8 cellular contexts compared by ENCODE assay signal in genomic region chr3:114336122-114336697, GRCh38. TPM values are rescaled to one million over a fixed set of nuclear protein-coding genes. Genes with fewer than 3 reads are reported as not detected.
A peak's percentile ranks its signal among the peaks of the same experiment; 100 is the strongest.
DNase-seq lines count a peak whose midpoint lies in the region; ATAC-seq, FAIRE-seq and TF ChIP-seq lines count a peak whose summit lies in the region.

No MANE protein-coding gene starts in this region.

- H3K27me3 ChIP-seq in CD4-positive, alpha-beta memory T cell (ENCODE audit: insufficient read depth, low read length) = no peaks in the 10 kb centered on the region
- no peaks in the 10 kb centered on the region for H3K27me3 ChIP-seq in GM12878 (replicated peaks in 1 of 2; ENCODE audit: control insufficient read depth in 2 of 2, insufficient read depth in 2 of 2, low read length in 1 of 2)
- H3K27me3 ChIP-seq in aorta (ENCODE audit: control insufficient read depth in 1 of 2, insufficient read depth in 2 of 2, low read length in 1 of 2) = no peaks in the 10 kb centered on the region

- DNase-seq in CD4-positive, alpha-beta memory T cell = no peak
- DNase-seq in H54 (ENCODE audit: insufficient read length, low spot score) (no peak), GM12878 (ENCODE audit: low read depth, low spot score) (no peak), lung microvascular endothelial cell (ENCODE audit: low read depth in 2 of 2) (peak; percentile 7 to 18), NCI-H69 (lab: John Stamatoyannopoulos, UW) (no peak), aorta (no peak)
- no peak for DNase-seq in activated T-cell treated with anti-CD3 and anti-CD28 coated beads, Interleukin-2, amount 50 U/mL, for 48 hours

- 0 out of 2 replicates have a peak, but pooled peaks have one; percentile 11 for TF ChIP-seq RAD21 in GM12878 (IDR thresholded peaks at IDR 0.05; ENCODE audit: insufficient read depth, low read depth, low read length)

- H3K27me3 Mint-ChIP-seq in CD4-positive, alpha-beta memory T cell = no peaks in the 10 kb centered on the region

- H3K9me3 Mint-ChIP-seq in CD4-positive, alpha-beta memory T cell = no peaks in the 10 kb centered on the region

- TF ChIP-seq POLR2A in H54 (IDR thresholded peaks at IDR 0.05; ENCODE audit: low read depth, low read length) (no peak), GM12878 (IDR thresholded peaks at IDR 0.05; ENCODE audit: low read depth, low read length) (no peak)

- no peak overlapping the region for H2AFZ ChIP-seq in GM12878 (ENCODE audit: control insufficient read depth, low read depth, low read length)

- peaks cover 61% of the 10 kb centered on the region for H3K4me1 ChIP-seq in CD4-positive, alpha-beta memory T cell (ENCODE audit: insufficient read depth, low read length)
- H3K4me1 ChIP-seq in GM12878 (ENCODE audit: control insufficient read depth, insufficient read depth, low read length) (peaks cover 14% of the 10 kb centered on the region; the same call in 1 of the 2 replicates), aorta (ENCODE audit: control insufficient read depth in 1 of 2, insufficient read depth in 2 of 2, low read length in 2 of 2) (no peaks in the 10 kb centered on the region)

- BruUV-seq in GM12878 (replicated peaks; lab: Mats Ljungman, UMichigan) = no TSS peak

- H3K9me3 ChIP-seq in CD4-positive, alpha-beta memory T cell (ENCODE audit: control insufficient read depth in 1 of 2, low read length in 2 of 2) = no peaks in the 10 kb centered on the region
- H3K9me3 ChIP-seq in GM12878 (replicated peaks; ENCODE audit: control insufficient read depth, insufficient read depth, low read length) = peaks cover 7% of the 10 kb centered on the region; the same call in 2 of the 3 replicates
- H3K9me3 ChIP-seq in aorta (ENCODE audit: control insufficient read depth, low read length) = no peaks in the 10 kb centered on the region

- RAD21 ChIA-PET in GM12878 (lab: Charles Lee; ENCODE audit: unreplicated experiment) = interaction anchor here (1.0 to 4.7 kb wide), 6 partner anchors 8 to 82 kb away, joined by 3 to 38 read pairs (median 4); partner anchors contain the start of gene TIGIT

- CTCF ChIA-PET in CD4-positive, alpha-beta memory T cell (lab: Charles Lee; ENCODE audit: partially characterized antibody) = interaction anchor here (0.6 to 4.8 kb wide), 17 partner anchors 13 to 185 kb away, joined by 3 to 48 read pairs (median 5); partner anchors contain the start of gene TIGIT
- CTCF ChIA-PET in GM12878 (lab: Yijun Ruan, JAX) = interaction anchor here (0.6 to 4.4 kb wide), 20 partner anchors 8 to 185 kb away, joined by 3 to 32 read pairs (median 6); partner anchors contain the start of gene TIGIT

- H3K4me2 ChIP-seq in GM12878 (ENCODE audit: control insufficient read depth, insufficient read depth) = no peak overlapping the region

- 97% methylated on average over 1 of the region's 1 CpG for WGBS in GM12878 (ENCODE audit: insufficient coverage, insufficient replicate concordance, low lambda C conversion rate, missing lambda C conversion rate)
- 74 to 82% methylated on average over 1 of the region's 1 CpG for WGBS in aorta, 2 donors

- H3K36me3 Mint-ChIP-seq in CD4-positive, alpha-beta memory T cell = peaks cover 10 to 64% of the 10 kb centered on the region in 2 donors

- H3K79me2 ChIP-seq in GM12878 (ENCODE audit: control insufficient read depth, insufficient read depth, low read length) = no peaks in the 10 kb centered on the region

- H4K20me1 ChIP-seq in GM12878 (ENCODE audit: control insufficient read depth, insufficient read depth) = no peaks in the 10 kb centered on the region

- no peaks in the 10 kb centered on the region for H3K36me3 ChIP-seq in CD4-positive, alpha-beta memory T cell (ENCODE audit: insufficient read depth, low read length)
- peaks cover 0 to 3% of the 10 kb centered on the region in 2 experiments; a peak in 1 of 4 replicates for H3K36me3 ChIP-seq in GM12878 (ENCODE audit: control insufficient read depth in 2 of 2, insufficient read depth in 2 of 2, low read length in 1 of 2)
- H3K36me3 ChIP-seq in aorta (ENCODE audit: control insufficient read depth in 1 of 2, insufficient read depth in 2 of 2, low read length in 1 of 2) = peaks cover 0 to 7% of the 10 kb centered on the region in 2 donors

- no peak overlapping the region for H3K9ac ChIP-seq in GM12878 (ENCODE audit: control insufficient read depth, insufficient read depth, low read length)

- ATAC-seq in GM12878 (no peak), aorta (ENCODE audit: low FRiP score) (no peak), GM19324 (IDR thresholded peaks at IDR 0.05; ENCODE audit: low FRiP score, unreplicated experiment) (no peak)

- intact Hi-C loops in CD4-positive, alpha-beta memory T cell (cut with micrococcal nuclease) = loop anchor here (1.0 to 5.0 kb wide), 4 partner anchors 45 to 804 kb away; partner anchors contain the start of gene SIDT1
- intact Hi-C loops in GM12878 (cut with micrococcal nuclease; ENCODE audit: unreplicated experiment) (no loop called here), aorta (cut with DNase I) (no loop called here)

- SMC1A ChIA-PET in GM12878 (lab: Charles Lee; ENCODE audit: uncharacterized antibody, unreplicated experiment) = interaction anchor here (0.8 to 5.1 kb wide), 9 partner anchors 10 to 49 kb away, joined by 3 to 54 read pairs (median 6); partner anchors contain the start of gene TIGIT

- no peak overlapping the region for H3K4me3 ChIP-seq in CD4-positive, alpha-beta memory T cell (ENCODE audit: low read length in 2 of 2)
- H3K4me3 ChIP-seq in GM12878 = no peak overlapping the region
- no peak overlapping the region for H3K4me3 ChIP-seq in aorta (ENCODE audit: low read length in 2 of 2)

- POLR2A ChIA-PET in CD4-positive, alpha-beta memory T cell (lab: Charles Lee; ENCODE audit: partially characterized antibody) = interaction anchor here (1.2 to 3.5 kb wide), 6 partner anchors 12 to 122 kb away, joined by 3 to 13 read pairs (median 8); no protein-coding TSS in a partner anchor
- POLR2A ChIA-PET in GM12878 (lab: Charles Lee) = interaction anchor here (1.2 kb wide), 1 partner anchor 12 kb away, joined by 4 read pairs; no protein-coding TSS in a partner anchor

- peak overlapping the region in 5 of 7 donors; percentile 17 to 82 (median 41) for H3K27ac Mint-ChIP-seq in CD4-positive, alpha-beta memory T cell

- in situ Hi-C loops in GM12878 (cut with MboI) = no loop called here

- peak; percentile 19 to 33 (median 30); a peak in 4 of 6 replicates for TF ChIP-seq CTCF in GM12878 (IDR thresholded peaks at IDR 0.05 in 2 of 3, conservative IDR thresholded peaks at IDR 0.05 in 1 of 3; ENCODE audit: control insufficient read depth in 2 of 3, extremely low read depth in 1 of 3, insufficient read depth in 1 of 3, low read depth in 3 of 3, low read length in 3 of 3)

- no peak overlapping the region for H3K27ac ChIP-seq in CD4-positive, alpha-beta memory T cell (ENCODE audit: low read depth, low read length)
- H3K27ac ChIP-seq in GM12878 (ENCODE audit: control insufficient read depth, insufficient read depth) (no peak overlapping the region), aorta (ENCODE audit: low read depth in 1 of 2, low read length in 2 of 2) (no peak overlapping the region)

- H3K4me3 Mint-ChIP-seq in CD4-positive, alpha-beta memory T cell = no peak overlapping the region

- FAIRE-seq in H54 (lab: Jason Lieb, UNC) (peak; percentile 36), GM12878 (lab: Jason Lieb, UNC) (no peak)

- no peak for TF ChIP-seq EP300 in GM12878 (IDR thresholded peaks at IDR 0.05; ENCODE audit: borderline replicate concordance in 1 of 2, control insufficient read depth in 1 of 2, low read depth in 2 of 2, low read length in 2 of 2)

- peaks cover 37 to 79% (median 57%) of the 10 kb centered on the region in 4 donors for H3K4me1 Mint-ChIP-seq in CD4-positive, alpha-beta memory T cell

RNA-seq across cellular contexts. Expression of gene TIGIT, which starts 42.4 kb away (rescaled TPM):
- total RNA-seq in CD4-positive, alpha-beta memory T cell = 10 to 100 TPM; 36.1 to 36.6 TPM
- 10 to 100 TPM; 25.8 to 28.8 TPM for polyA plus RNA-seq in CD4-positive, alpha-beta memory T cell
- total RNA-seq in GM12878 (2013; cell fraction: nucleolus; rRNA removed) = 0.15 TPM in 2 replicates
- total RNA-seq in GM12878 (2014; rRNA removed) (0.38 and 0.56 TPM in 2 replicates), GM12878 (2014; rRNA removed; fragmentation: Illumina TruSeq; extraction: Trizol) (0.37 and 1.0 TPM in 2 replicates), GM12878 (2021) (0.21 and 0.85 TPM in 2 replicates), lung microvascular endothelial cell (not detected in 2 replicates), aorta (1 to 10 TPM in 1 of 2 donors, under 1 TPM in 1; 0.75 to 1.0 TPM)
- polyA plus RNA-seq in GM12878 (2011; ENCODE audit: low read depth) = 0.68 TPM
- polyA plus RNA-seq in GM12878 (2011; rRNA removed) (0.08 and 0.23 TPM in 2 replicates), GM12878 (2014; fragmentation: Illumina TruSeq; extraction: Trizol) (0.38 and 1.1 TPM in 2 replicates), GM12878 (2014; fragmentation: Nextera tagmentation; extraction: Ambion mirVana) (1 to 10 TPM; 2.7 to 4.7 TPM), GM12878 (2014; rRNA removed) (0.50 and 7.2 TPM in 2 replicates), GM12878 (2016; fragmentation: Nextera tagmentation; extraction: Ambion mirVana) (1 to 10 TPM; 3.1 to 3.8 TPM), aorta (under 1 TPM in 1 of 2 donors, not detected in 1; 0.15 TPM)
- 0.30 and 0.72 TPM in 2 replicates for polyA plus RNA-seq in GM12878 (2011; cell fraction: cytosol; rRNA removed)
- polyA plus RNA-seq in GM12878 (2011; cell fraction: nucleus; rRNA removed) = 0.51 and 1.3 TPM in 2 replicates
- polyA plus RNA-seq in GM12878 (2012) = 4.8 and 7.2 TPM in 2 replicates
- polyA minus RNA-seq in GM12878 (2011; rRNA and poly(A)+ RNA removed) = 0.26 and 0.59 TPM in 2 replicates
- not detected in 2 replicates for polyA minus RNA-seq in GM12878 (2011; cell fraction: cytosol; rRNA and poly(A)+ RNA removed)
- 0.73 and 0.86 TPM in 2 replicates for polyA minus RNA-seq in GM12878 (2011; cell fraction: nucleus; rRNA and poly(A)+ RNA removed)

Comparison
In these comparisons a context has a peak if more than half of its experiments do, and no peak if none do; other contexts are left out.
1. DNase-seq: peak in lung microvascular endothelial cell (2 of 2); none in CD4-positive, alpha-beta memory T cell (0 of 5), H54 (single experiment), GM12878 (single experiment), NCI-H69 (single experiment), aorta (0 of 2) and activated T-cell treated with anti-CD3 and anti-CD28 coated beads, Interleukin-2, amount 50 U/mL, for 48 hours (0 of 2).
2. RNA of gene TIGIT, which starts 42.4 kb away (total RNA-seq): 36.1 to 36.6 TPM in CD4-positive, alpha-beta memory T cell; 0.75 to 1.0 TPM in aorta, 0.15 to 1.0 TPM in GM12878 and not detected in lung microvascular endothelial cell; every median in the first group is over 10 times any median in the second.